In the genomic region with DNA sequence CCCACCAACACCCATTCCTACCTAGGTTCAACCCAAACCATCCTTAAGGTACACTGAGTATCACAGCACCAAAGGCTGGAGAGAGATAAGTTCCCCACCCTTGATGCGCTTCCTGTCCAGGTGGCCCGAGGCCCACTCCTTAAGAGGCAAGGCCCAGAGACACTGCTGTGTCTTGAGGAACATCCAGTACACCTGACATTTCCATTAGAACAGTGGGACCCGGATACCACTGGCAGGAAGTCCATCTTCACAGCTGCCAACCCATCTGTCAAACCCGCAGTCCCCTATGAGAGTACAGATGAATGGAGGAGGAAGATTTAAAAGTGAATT, we compare ENCODE assay signal across 1 cellular context.
TF ChIP-seq lines count a peak whose summit lies in the region.

No MANE protein-coding gene starts in this region.

TF ChIP-seq in HEK293, 187 proteins besides CTCF, POLR2A, EP300 and RAD21 (continued from another document):
- TF ChIP-seq, protein P1, sequence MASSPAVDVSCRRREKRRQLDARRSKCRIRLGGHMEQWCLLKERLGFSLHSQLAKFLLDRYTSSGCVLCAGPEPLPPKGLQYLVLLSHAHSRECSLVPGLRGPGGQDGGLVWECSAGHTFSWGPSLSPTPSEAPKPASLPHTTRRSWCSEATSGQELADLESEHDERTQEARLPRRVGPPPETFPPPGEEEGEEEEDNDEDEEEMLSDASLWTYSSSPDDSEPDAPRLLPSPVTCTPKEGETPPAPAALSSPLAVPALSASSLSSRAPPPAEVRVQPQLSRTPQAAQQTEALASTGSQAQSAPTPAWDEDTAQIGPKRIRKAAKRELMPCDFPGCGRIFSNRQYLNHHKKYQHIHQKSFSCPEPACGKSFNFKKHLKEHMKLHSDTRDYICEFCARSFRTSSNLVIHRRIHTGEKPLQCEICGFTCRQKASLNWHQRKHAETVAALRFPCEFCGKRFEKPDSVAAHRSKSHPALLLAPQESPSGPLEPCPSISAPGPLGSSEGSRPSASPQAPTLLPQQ (tag by site-specific recombination; IDR thresholded peaks at IDR 0.05) = peak; percentile 89
